ENCODE assay signal across 17 cellular contexts in the genomic region with DNA sequence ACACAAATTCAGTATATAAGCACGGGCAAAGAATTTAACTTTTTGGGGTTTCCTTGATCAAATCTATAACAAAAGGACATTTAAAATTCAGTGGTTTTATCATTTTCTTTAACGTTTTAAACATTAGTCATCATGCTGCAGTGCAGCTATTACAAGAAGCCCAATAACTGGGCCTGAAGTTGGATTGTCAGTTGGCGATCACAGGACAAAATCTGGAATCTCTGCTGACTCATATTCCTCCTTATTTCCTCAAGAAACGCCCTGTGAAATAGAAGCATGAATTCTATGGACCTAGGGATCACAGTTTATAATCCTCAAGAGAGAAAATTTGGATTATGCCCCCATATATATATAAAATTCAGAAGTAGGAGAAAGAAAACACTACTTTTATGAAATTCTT.
"Had no signal": no experiment of that assay in that cellular context is flagged by ENCODE, and none has a peak within 500 bp of the region (broad histone marks: within the 10 kb centered on the region; RNA-seq: fewer than 3 reads in every experiment).

No MANE protein-coding gene starts in this region.

- H3K4me3 Mint-ChIP-seq: activated CD4-positive, alpha-beta T cell treated with anti-CD3 and anti-CD28 coated beads, Interleukin-2, amount 10 ng/mL, durations not matched to agents 7 days and 5 days; activated naive CD8-positive, alpha-beta T cell; dendritic cell treated with granulocyte-macrophage colony-stimulating factor and Interleukin-4, amounts not matched to agents 40 ng/mL and 50 ng/mL, for 4 days; neural crest cell had no signal

- FAIRE-seq: islet of Langerhans had no signal

- DNase-seq: activated CD4-positive, alpha-beta T cell treated with anti-CD3 and anti-CD28 coated beads, Interleukin-2, amount 10 ng/mL, durations not matched to agents 7 days and 5 days; activated CD8-positive, alpha-beta memory T cell treated with anti-CD3 and anti-CD28 coated beads, Interleukin-2, amount 50 U/mL, for 48 hours; activated gamma-delta T cell treated with Interleukin-2 at 50 U/mL for 16 hours; amygdala; effector memory CD4-positive, alpha-beta T cell; left colon; midbrain; stimulated activated CD4-positive, alpha-beta T cell treated with anti-CD3 and anti-CD28 coated beads, Interleukin-12 subunit alpha, Interleukin-12 subunit beta, amount 100 ng/mL, for 4 hours; stimulated activated CD4-positive, alpha-beta T cell treated with anti-CD3 and anti-CD28 coated beads, Interleukin-2, amount 100 ng/mL, for 24 hours; stomach; thyroid gland had no signal

- H3K27me3 Mint-ChIP-seq: activated CD4-positive, alpha-beta T cell treated with anti-CD3 and anti-CD28 coated beads, Interleukin-2, amount 10 ng/mL, durations not matched to agents 7 days and 5 days; activated naive CD8-positive, alpha-beta T cell; dendritic cell treated with granulocyte-macrophage colony-stimulating factor and Interleukin-4, amounts not matched to agents 40 ng/mL and 50 ng/mL, for 4 days had no signal

- H3K9me3 ChIP-seq: gastroesophageal sphincter, stomach, thyroid gland had no signal

- H3K4me3 ChIP-seq: gastroesophageal sphincter, lung, stomach, thyroid gland had no signal

- H3K36me3 ChIP-seq: gastroesophageal sphincter, stomach, thyroid gland had no signal

- H3K27me3 ChIP-seq: gastroesophageal sphincter, stomach, thyroid gland had no signal

- ATAC-seq: gastroesophageal sphincter, left colon had no signal

- H3K36me3 Mint-ChIP-seq: activated naive CD8-positive, alpha-beta T cell had no signal

- H3K4me1 ChIP-seq: gastroesophageal sphincter, stomach, thyroid gland had no signal

- H3K27ac ChIP-seq: gastroesophageal sphincter, stomach, thyroid gland had no signal

- H3K4me1 Mint-ChIP-seq: activated CD4-positive, alpha-beta T cell treated with anti-CD3 and anti-CD28 coated beads, Interleukin-2, amount 10 ng/mL, durations not matched to agents 7 days and 5 days; neural crest cell had no signal

- H3K27ac Mint-ChIP-seq: activated CD4-positive, alpha-beta T cell treated with anti-CD3 and anti-CD28 coated beads, Interleukin-2, amount 10 ng/mL, durations not matched to agents 7 days and 5 days; activated naive CD8-positive, alpha-beta T cell; dendritic cell treated with granulocyte-macrophage colony-stimulating factor and Interleukin-4, amounts not matched to agents 40 ng/mL and 50 ng/mL, for 4 days had no signal
